9 cellular contexts compared by ENCODE assay signal in the genomic region with DNA sequence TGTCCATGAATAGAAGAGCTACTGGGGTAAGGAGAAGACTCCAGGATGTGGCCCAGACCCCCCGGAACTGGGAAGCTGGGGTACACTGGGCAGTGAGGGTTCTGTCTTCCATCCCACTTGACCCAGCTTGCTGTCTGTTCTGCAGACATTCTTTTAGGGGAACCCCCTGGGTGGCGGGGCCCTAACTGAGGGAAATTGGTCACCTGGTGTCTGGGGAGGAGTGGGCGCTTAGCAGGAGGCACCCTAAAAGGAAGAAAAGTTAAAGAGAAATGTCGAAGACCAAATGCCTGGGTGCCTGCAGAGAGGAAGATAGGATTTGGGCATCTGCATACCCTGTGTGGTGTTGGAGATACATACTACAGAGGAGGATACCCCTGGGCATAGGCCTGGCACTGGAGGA. TPM values are rescaled to one million over a fixed set of nuclear protein-coding genes. Genes with fewer than 3 reads are reported as not detected.
DNase-seq lines count a peak whose midpoint lies in the region; ATAC-seq, FAIRE-seq and TF ChIP-seq lines count a peak whose summit lies in the region.
"Had no signal": no experiment of that assay in that cellular context is flagged by ENCODE, and none has a peak within 500 bp of the region (broad histone marks: within the 10 kb centered on the region; RNA-seq: fewer than 3 reads in every experiment).

No MANE protein-coding gene starts in this region.

- H3K9me3 ChIP-seq in kidney (ENCODE audit: control insufficient read depth in 1 of 2, low read length in 2 of 2) (no peaks in the 10 kb centered on the region), subcutaneous abdominal adipose tissue (ENCODE audit: control insufficient read depth in 5 of 5, low read length in 5 of 5) (no peaks in the 10 kb centered on the region)

- H3K36me3 Mint-ChIP-seq in activated CD4-positive, alpha-beta T cell treated with anti-CD3 and anti-CD28 coated beads, Interleukin-2, amount 10 ng/mL, durations not matched to agents 7 days and 5 days (ENCODE audit: low read depth), result peaks cover 12% of the 10 kb centered on the region
- peaks cover 10% of the 10 kb centered on the region for H3K36me3 Mint-ChIP-seq in activated naive CD8-positive, alpha-beta T cell treated with anti-CD3 and anti-CD28 coated beads, Interleukin-2, amount 10 ng/mL, durations not matched to agents 7 days and 5 days

- intact Hi-C loops in kidney (cut with DNase I), result no loop called here

- peaks cover 15% of the 10 kb centered on the region for H3K27me3 Mint-ChIP-seq in activated CD4-positive, alpha-beta T cell treated with anti-CD3 and anti-CD28 coated beads, Interleukin-2, amount 10 ng/mL, durations not matched to agents 7 days and 5 days
- H3K27me3 Mint-ChIP-seq in activated naive CD8-positive, alpha-beta T cell treated with anti-CD3 and anti-CD28 coated beads, Interleukin-2, amount 10 ng/mL, durations not matched to agents 7 days and 5 days, result peaks cover 24% of the 10 kb centered on the region

- no peak for ATAC-seq in activated naive CD8-positive, alpha-beta T cell treated with anti-CD3 and anti-CD28 coated beads, Interleukin-2, amount 10 ng/mL, durations not matched to agents 7 days and 5 days (ENCODE audit: low read depth)

- POLR2A ChIA-PET in activated CD4-positive, alpha-beta T cell treated with anti-CD3 and anti-CD28 coated beads, Interleukin-2, amount 10 ng/mL, durations not matched to agents 7 days and 5 days (lab: Charles Lee), result no interaction called here
- POLR2A ChIA-PET in activated naive CD8-positive, alpha-beta T cell treated with anti-CD3 and anti-CD28 coated beads, Interleukin-2, amount 10 ng/mL, durations not matched to agents 7 days and 5 days (lab: Charles Lee), result interaction anchor here (2.0 kb wide), 1 partner anchor 13 kb away, joined by 5 read pairs; no protein-coding TSS in a partner anchor

- H3K27me3 ChIP-seq in subcutaneous abdominal adipose tissue (ENCODE audit: control insufficient read depth in 5 of 5, insufficient read depth in 4 of 5, low read length in 5 of 5), result peaks cover 0 to 8% (median 0%) of the 10 kb centered on the region in 5 donors

- peaks cover 5 to 14% of the 10 kb centered on the region in 2 donors for H3K4me1 ChIP-seq in kidney (ENCODE audit: control insufficient read depth in 1 of 2, insufficient read depth in 1 of 2, low read depth in 1 of 2, low read length in 2 of 2)
- peaks cover 0 to 18% (median 11%) of the 10 kb centered on the region in 5 donors for H3K4me1 ChIP-seq in subcutaneous abdominal adipose tissue (ENCODE audit: control insufficient read depth in 5 of 5, insufficient read depth in 5 of 5, low read length in 5 of 5)

- TF ChIP-seq CTCF in kidney (IDR thresholded peaks at IDR 0.05; ENCODE audit: borderline replicate concordance, extremely low read depth, insufficient read depth), result no peak

- peak overlapping the region in 1 of 2 donors; percentile 41 for H3K9ac ChIP-seq in kidney (ENCODE audit: low read length in 2 of 2)
- H3K9ac ChIP-seq in subcutaneous abdominal adipose tissue (ENCODE audit: low read length in 5 of 5), result peak overlapping the region in 3 of 5 donors; percentile 48 to 84 (median 70)

- FAIRE-seq in kidney (lab: Jason Lieb, UNC), result no peak

- no peak for DNase-seq in activated CD4-positive, alpha-beta T cell treated with anti-CD3 and anti-CD28 coated beads, Interleukin-2, amount 10 ng/mL, durations not matched to agents 7 days and 5 days
- no peak for DNase-seq in activated CD4-positive, alpha-beta T cell treated with anti-CD3 and anti-CD28 coated beads for 4 hours
- no peak for DNase-seq in activated naive CD8-positive, alpha-beta T cell treated with anti-CD3 and anti-CD28 coated beads, Interleukin-2, amount 10 ng/mL, durations not matched to agents 7 days and 5 days
- no peak for DNase-seq in kidney
- DNase-seq in stimulated activated CD4-positive, alpha-beta T cell treated with anti-CD3 and anti-CD28 coated beads, Interleukin-4, amount 100 ng/mL, for 1 hour, result no peak
- no peak for DNase-seq in NCI-H345 treated with DMSO at 0.1 percent for 48 hours (lab: John Stamatoyannopoulos, UW; ENCODE audit: unreplicated experiment)
- no peak for DNase-seq in DMS153 treated with DMSO at 0.1 percent for 48 hours (lab: John Stamatoyannopoulos, UW; ENCODE audit: unreplicated experiment)

- CTCF ChIA-PET in activated CD4-positive, alpha-beta T cell treated with anti-CD3 and anti-CD28 coated beads, Interleukin-2, amount 10 ng/mL, durations not matched to agents 7 days and 5 days (lab: Charles Lee), result interaction anchor here (0.8 to 3.2 kb wide), 3 partner anchors 10 to 89 kb away, joined by 4 to 17 read pairs (median 4); partner anchors contain the start of gene VGF

- H3K27ac ChIP-seq in kidney (ENCODE audit: low read depth in 2 of 2, low read length in 2 of 2), result no peak overlapping the region
- H3K27ac ChIP-seq in subcutaneous abdominal adipose tissue (ENCODE audit: low read depth, low read length), result no peak overlapping the region

- H3K4me3 ChIP-seq in kidney (ENCODE audit: low read length in 2 of 2), result peak overlapping the region; percentile 46 to 67
- H3K4me3 ChIP-seq in subcutaneous abdominal adipose tissue (ENCODE audit: low read depth in 1 of 5, low read length in 5 of 5), result peak overlapping the region; percentile 67 to 78 (median 72)

- H3K4me1 Mint-ChIP-seq in activated CD4-positive, alpha-beta T cell treated with anti-CD3 and anti-CD28 coated beads, Interleukin-2, amount 10 ng/mL, durations not matched to agents 7 days and 5 days, result peaks cover 19% of the 10 kb centered on the region
- peaks cover 12% of the 10 kb centered on the region for H3K4me1 Mint-ChIP-seq in activated naive CD8-positive, alpha-beta T cell treated with anti-CD3 and anti-CD28 coated beads, Interleukin-2, amount 10 ng/mL, durations not matched to agents 7 days and 5 days

- peak overlapping the region; percentile 82 for H3K4me3 Mint-ChIP-seq in activated CD4-positive, alpha-beta T cell treated with anti-CD3 and anti-CD28 coated beads, Interleukin-2, amount 10 ng/mL, durations not matched to agents 7 days and 5 days
- H3K4me3 Mint-ChIP-seq in activated naive CD8-positive, alpha-beta T cell treated with anti-CD3 and anti-CD28 coated beads, Interleukin-2, amount 10 ng/mL, durations not matched to agents 7 days and 5 days, result peak overlapping the region; percentile 87

- no peaks in the 10 kb centered on the region for H3K9me3 Mint-ChIP-seq in activated CD4-positive, alpha-beta T cell treated with anti-CD3 and anti-CD28 coated beads, Interleukin-2, amount 10 ng/mL, durations not matched to agents 7 days and 5 days
- H3K9me3 Mint-ChIP-seq in activated naive CD8-positive, alpha-beta T cell treated with anti-CD3 and anti-CD28 coated beads, Interleukin-2, amount 10 ng/mL, durations not matched to agents 7 days and 5 days, result no peaks in the 10 kb centered on the region

- H3K36me3 ChIP-seq in kidney (ENCODE audit: control insufficient read depth in 1 of 2, insufficient read depth in 2 of 2, low read length in 2 of 2) (peaks cover 3 to 4% of the 10 kb centered on the region in 2 donors), subcutaneous abdominal adipose tissue (ENCODE audit: control insufficient read depth in 5 of 5, insufficient read depth in 5 of 5, low read length in 5 of 5) (peaks cover 0 to 36% (median 29%) of the 10 kb centered on the region in 5 donors)

- peak overlapping the region; percentile 41 for H3K27ac Mint-ChIP-seq in activated CD4-positive, alpha-beta T cell treated with anti-CD3 and anti-CD28 coated beads, Interleukin-2, amount 10 ng/mL, durations not matched to agents 7 days and 5 days
- H3K27ac Mint-ChIP-seq in activated naive CD8-positive, alpha-beta T cell treated with anti-CD3 and anti-CD28 coated beads, Interleukin-2, amount 10 ng/mL, durations not matched to agents 7 days and 5 days, result peak overlapping the region; percentile 47

RNA-seq across cellular contexts. Expression of gene AP1S1, which starts 1.0 kb away (rescaled TPM):
- 10 to 100 TPM; 37.9 to 48.2 TPM for total RNA-seq in activated CD4-positive, alpha-beta T cell treated with anti-CD3 and anti-CD28 coated beads, Interleukin-2, amount 10 ng/mL, durations not matched to agents 7 days and 5 days
- total RNA-seq in activated naive CD8-positive, alpha-beta T cell treated with anti-CD3 and anti-CD28 coated beads, Interleukin-2, amount 10 ng/mL, durations not matched to agents 7 days and 5 days, result 10 to 100 TPM; 34.1 to 44.0 TPM
- total RNA-seq in kidney, result 50.4 TPM
- polyA plus RNA-seq in kidney (ENCODE audit: insufficient read depth, low read depth, low replicate concordance), result 133 TPM

RNA-seq across cellular contexts. Expression of gene VGF, which starts 10.1 kb away (rescaled TPM):
- total RNA-seq in activated CD4-positive, alpha-beta T cell treated with anti-CD3 and anti-CD28 coated beads, Interleukin-2, amount 10 ng/mL, durations not matched to agents 7 days and 5 days, result under 1 TPM; 0.15 to 0.22 TPM
- under 1 TPM; 0.14 to 0.17 TPM for total RNA-seq in activated naive CD8-positive, alpha-beta T cell treated with anti-CD3 and anti-CD28 coated beads, Interleukin-2, amount 10 ng/mL, durations not matched to agents 7 days and 5 days
- total RNA-seq in kidney, result 0.38 TPM
- polyA plus RNA-seq in kidney (ENCODE audit: insufficient read depth, low read depth, low replicate concordance), result 2.2 TPM

RNA-seq across cellular contexts. Expression of gene NAT16, which starts 24.8 kb away (rescaled TPM):
- not detected for total RNA-seq in activated CD4-positive, alpha-beta T cell treated with anti-CD3 and anti-CD28 coated beads, Interleukin-2, amount 10 ng/mL, durations not matched to agents 7 days and 5 days
- total RNA-seq in activated naive CD8-positive, alpha-beta T cell treated with anti-CD3 and anti-CD28 coated beads, Interleukin-2, amount 10 ng/mL, durations not matched to agents 7 days and 5 days, result not detected
- not detected for total RNA-seq in kidney
- not detected for polyA plus RNA-seq in kidney (ENCODE audit: insufficient read depth, low read depth, low replicate concordance)
- total RNA-seq: mucosa of gallbladder had no signal

RNA-seq across cellular contexts. Expression of gene SERPINE1, which starts 28.4 kb away (rescaled TPM):
- under 1 TPM; 0.05 to 0.27 TPM for total RNA-seq in activated CD4-positive, alpha-beta T cell treated with anti-CD3 and anti-CD28 coated beads, Interleukin-2, amount 10 ng/mL, durations not matched to agents 7 days and 5 days
- under 1 TPM; 0.44 to 0.51 TPM for total RNA-seq in activated naive CD8-positive, alpha-beta T cell treated with anti-CD3 and anti-CD28 coated beads, Interleukin-2, amount 10 ng/mL, durations not matched to agents 7 days and 5 days
- total RNA-seq in kidney, result 9.9 TPM
- 3.5 TPM for polyA plus RNA-seq in kidney (ENCODE audit: insufficient read depth, low read depth, low replicate concordance)

RNA-seq across cellular contexts. Expression of gene MOGAT3, which starts 45.5 kb away (rescaled TPM):
- total RNA-seq in activated CD4-positive, alpha-beta T cell treated with anti-CD3 and anti-CD28 coated beads, Interleukin-2, amount 10 ng/mL, durations not matched to agents 7 days and 5 days, result not detected
- total RNA-seq in activated naive CD8-positive, alpha-beta T cell treated with anti-CD3 and anti-CD28 coated beads, Interleukin-2, amount 10 ng/mL, durations not matched to agents 7 days and 5 days, result not detected
- total RNA-seq in kidney, result 0.25 TPM
- polyA plus RNA-seq in kidney (ENCODE audit: insufficient read depth, low read depth, low replicate concordance), result 0.37 TPM
